ENCODE assay signal across 14 cellular contexts in genomic region chr20:63079971-63080370, GRCh38.
DNase-seq lines count a peak whose midpoint lies in the region; ATAC-seq and TF ChIP-seq lines count a peak whose summit lies in the region.
"Had no signal": no experiment of that assay in that cellular context is flagged by ENCODE, and none has a peak within 500 bp of the region (broad histone marks: within the 10 kb centered on the region; RNA-seq: fewer than 3 reads in every experiment).

No MANE protein-coding gene starts in this region.

- no peak for TF ChIP-seq CTCF in natural killer cell (IDR thresholded peaks at IDR 0.05)
- no peak for TF ChIP-seq CTCF in glutamatergic neuron (IDR thresholded peaks at IDR 0.05; ENCODE audit: partially characterized antibody, unreplicated experiment)
- no peak for TF ChIP-seq CTCF in foreskin fibroblast (IDR thresholded peaks at IDR 0.05; ENCODE audit: low read depth, low read length)

- DNase-seq in natural killer cell treated with Interleukin-12 subunit alpha and Interleukin-12 subunit beta and Interleukin-15 and Interleukin-18, amount 100 ng/mL, for 72 hours (ENCODE audit: low spot score), result peak; percentile 18
- DNase-seq in natural killer cell (no peak), glutamatergic neuron (peak; percentile 2), posterior vena cava (ENCODE audit: low spot score) (peak; percentile 11), foreskin fibroblast (no peak)
- DNase-seq in activated CD4-positive, alpha-beta T cell treated with anti-CD3 and anti-CD28 coated beads for 4 hours, result no peak
- DNase-seq: C1 segment of cervical spinal cord; Calu3; CD4-positive, alpha-beta T cell; DMS79; HCEC 1CT; HFFc6 had no signal

- ATAC-seq in natural killer cell treated with Interleukin-12 subunit alpha and Interleukin-12 subunit beta and Interleukin-15 and Interleukin-18, amount 100 ng/mL, for 72 hours, result no peak
- ATAC-seq in natural killer cell (no peak), HG03442 (IDR thresholded peaks at IDR 0.05; ENCODE audit: unreplicated experiment) (no peak)

- intact Hi-C loops in natural killer cell (cut with micrococcal nuclease), result no loop called here
- intact Hi-C loops in posterior vena cava (cut with DNase I), result no loop called here

- no peak overlapping the region for H3K27ac Mint-ChIP-seq in natural killer cell treated with Interleukin-12 subunit alpha and Interleukin-12 subunit beta and Interleukin-15 and Interleukin-18, amount 100 ng/mL, for 72 hours
- H3K27ac Mint-ChIP-seq in natural killer cell, result no peak overlapping the region
- no peak overlapping the region for H3K27ac Mint-ChIP-seq in glutamatergic neuron (ENCODE audit: unreplicated experiment)
- H3K27ac Mint-ChIP-seq: B cell; CD4-positive, alpha-beta T cell; HFFc6 had no signal

- peaks cover 12% of the 10 kb centered on the region for H3K9me3 Mint-ChIP-seq in natural killer cell treated with Interleukin-12 subunit alpha and Interleukin-12 subunit beta and Interleukin-15 and Interleukin-18, amount 100 ng/mL, for 72 hours
- H3K9me3 Mint-ChIP-seq in natural killer cell (peaks cover 6 to 9% of the 10 kb centered on the region in 2 donors), glutamatergic neuron (ENCODE audit: unreplicated experiment) (peaks cover 9% of the 10 kb centered on the region)

- H3K4me1 Mint-ChIP-seq in natural killer cell treated with Interleukin-12 subunit alpha and Interleukin-12 subunit beta and Interleukin-15 and Interleukin-18, amount 100 ng/mL, for 72 hours (ENCODE audit: low read depth in 2 of 2), result no peaks in the 10 kb centered on the region
- no peaks in the 10 kb centered on the region for H3K4me1 Mint-ChIP-seq in natural killer cell
- no peaks in the 10 kb centered on the region for H3K4me1 Mint-ChIP-seq in glutamatergic neuron (ENCODE audit: low read depth, unreplicated experiment)
- H3K4me1 Mint-ChIP-seq: B cell had no signal

- H3K36me3 Mint-ChIP-seq in natural killer cell treated with Interleukin-12 subunit alpha and Interleukin-12 subunit beta and Interleukin-15 and Interleukin-18, amount 100 ng/mL, for 72 hours, result peaks cover 25% of the 10 kb centered on the region
- H3K36me3 Mint-ChIP-seq in natural killer cell, result peaks cover 20% of the 10 kb centered on the region
- peaks cover 22% of the 10 kb centered on the region for H3K36me3 Mint-ChIP-seq in glutamatergic neuron (ENCODE audit: unreplicated experiment)

- no peak overlapping the region for H3K4me3 ChIP-seq in foreskin fibroblast (ENCODE audit: low read depth in 1 of 2, low read length in 2 of 2)

- H3K27me3 Mint-ChIP-seq in natural killer cell treated with Interleukin-12 subunit alpha and Interleukin-12 subunit beta and Interleukin-15 and Interleukin-18, amount 100 ng/mL, for 72 hours, result peaks cover 11 to 13% of the 10 kb centered on the region in 2 donors
- H3K27me3 Mint-ChIP-seq in natural killer cell (ENCODE audit: low read depth in 2 of 2), result peaks cover 5 to 21% of the 10 kb centered on the region in 2 donors
- H3K27me3 Mint-ChIP-seq in glutamatergic neuron (ENCODE audit: unreplicated experiment), result peaks cover 6% of the 10 kb centered on the region

- H3K4me3 Mint-ChIP-seq in natural killer cell treated with Interleukin-12 subunit alpha and Interleukin-12 subunit beta and Interleukin-15 and Interleukin-18, amount 100 ng/mL, for 72 hours, result no peak overlapping the region
- H3K4me3 Mint-ChIP-seq in natural killer cell (no peak overlapping the region), glutamatergic neuron (ENCODE audit: unreplicated experiment) (no peak overlapping the region)
- H3K4me3 Mint-ChIP-seq: B cell; CD4-positive, alpha-beta T cell; HFFc6 had no signal

Comparison
In these comparisons a context has a peak if more than half of its experiments do, and no peak if none do; other contexts are left out.
1. DNase-seq: peak in natural killer cell treated with Interleukin-12 subunit alpha and Interleukin-12 subunit beta and Interleukin-15 and Interleukin-18, amount 100 ng/mL, for 72 hours (single experiment), glutamatergic neuron (single experiment) and posterior vena cava (single experiment); none in natural killer cell (single experiment), foreskin fibroblast (0 of 2) and activated CD4-positive, alpha-beta T cell treated with anti-CD3 and anti-CD28 coated beads for 4 hours (0 of 2).